ENCODE assay signal across 32 cellular contexts in the genomic region with DNA sequence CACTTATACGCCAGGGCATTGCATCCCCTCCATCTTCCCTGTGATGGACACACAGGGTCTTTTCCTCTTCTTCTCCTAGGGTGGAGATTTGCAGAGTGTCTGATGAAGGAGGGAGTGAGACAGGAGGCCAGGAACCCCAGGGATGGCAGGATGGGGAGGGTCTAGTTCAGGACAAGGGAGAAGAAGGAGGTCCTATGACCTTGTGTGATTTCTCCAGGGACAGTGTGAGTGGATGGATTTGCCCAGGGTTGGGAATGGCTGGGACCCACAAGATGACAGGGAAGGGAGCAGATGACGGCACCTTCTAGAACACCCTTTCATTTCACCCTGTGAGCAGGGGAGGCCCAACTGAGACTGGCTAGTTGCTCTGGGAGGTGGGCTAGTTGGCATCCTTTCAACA. TPM values are rescaled to one million over a fixed set of nuclear protein-coding genes. Genes with fewer than 3 reads are reported as not detected.
DNase-seq lines count a peak whose midpoint lies in the region; ATAC-seq and TF ChIP-seq lines count a peak whose summit lies in the region.
"Had no signal": no experiment of that assay in that cellular context is flagged by ENCODE, and none has a peak within 500 bp of the region (broad histone marks: within the 10 kb centered on the region; RNA-seq: fewer than 3 reads in every experiment).

No MANE protein-coding gene starts in this region.

- no peak for ATAC-seq in effector memory CD8-positive, alpha-beta T cell (replicated peaks)
- ATAC-seq: CD8-positive, alpha-beta T cell had no signal

- no peak for TF ChIP-seq EP300 in esophagus muscularis mucosa (IDR thresholded peaks at IDR 0.05)

- TF ChIP-seq CTCF in esophagus muscularis mucosa (IDR thresholded peaks at IDR 0.05) (no peak), osteoblast (IDR thresholded peaks at IDR 0.05; ENCODE audit: extremely low read depth, low read depth, low read length) (no peak)

- H4K20me1 ChIP-seq in osteoblast (ENCODE audit: insufficient read depth, low read length), result no peaks in the 10 kb centered on the region
- H4K20me1 ChIP-seq: BLaER1; BLaER1 treated with 17β-estradiol and CSF1 and Interleukin-3, amounts not matched to agents 10 nM and 100 nM had no signal

- H3K4me1 ChIP-seq in esophagus muscularis mucosa (peaks cover 0 to 2% (median 0%) of the 10 kb centered on the region in 4 donors), osteoblast (ENCODE audit: insufficient read depth, low read length) (no peaks in the 10 kb centered on the region)
- H3K4me1 ChIP-seq: A549; BE2C; BLaER1; BLaER1 treated with 17β-estradiol and CSF1 and Interleukin-3, amounts not matched to agents 10 nM and 100 nM; Caco-2 had no signal

- H3K27ac Mint-ChIP-seq in effector memory CD8-positive, alpha-beta T cell, result no peak overlapping the region
- H3K27ac Mint-ChIP-seq: B cell; CD14-positive monocyte; CD4-positive, alpha-beta memory T cell; CD4-positive, alpha-beta T cell; CD4-positive, CD25-positive, alpha-beta regulatory T cell; CD8-positive, alpha-beta memory T cell; CD8-positive, alpha-beta T cell had no signal

- H3K4me2 ChIP-seq in osteoblast (ENCODE audit: insufficient read depth, low read length), result no peak overlapping the region
- H3K4me2 ChIP-seq: A549; BLaER1; BLaER1 treated with 17β-estradiol and CSF1 and Interleukin-3, amounts not matched to agents 10 nM and 100 nM had no signal

- 90% methylated on average over 2 of the region's 2 CpGs for WGBS in esophagus muscularis mucosa

- DNase-seq in esophagus muscularis mucosa (ENCODE audit: extremely low spot score) (peak; percentile 90), osteoblast (ENCODE audit: insufficient read length, low spot score, missing footprints) (peak; percentile 42), posterior vena cava (ENCODE audit: low spot score) (peak; percentile 46), epidermal melanocyte (ENCODE audit: insufficient read length, low spot score) (no peak)
- DNase-seq in effector memory CD8-positive, alpha-beta T cell, result no peak
- no peak for DNase-seq in central memory CD4-positive, alpha-beta T cell
- DNase-seq: 8988T; ACHN; BE2C; C1 segment of cervical spinal cord; Caco-2; Calu3; CD4-positive, alpha-beta memory T cell; CD4-positive, alpha-beta T cell; CD4-positive, CD25-positive, alpha-beta regulatory T cell; CD8-positive, alpha-beta memory T cell; CD8-positive, alpha-beta T cell; COR-L47; DMS 273 treated with DMSO at 0.1 percent for 48 hours; DMS153; DMS79; DMS79 treated with DMSO at 0.1 percent for 48 hours; DND-41; EL had no signal

- H3K9me3 Mint-ChIP-seq in effector memory CD8-positive, alpha-beta T cell, result no peaks in the 10 kb centered on the region
- H3K9me3 Mint-ChIP-seq: CD4-positive, alpha-beta T cell; CD8-positive, alpha-beta T cell had no signal

- peaks cover 10 to 25% of the 10 kb centered on the region in 2 donors for H3K27me3 Mint-ChIP-seq in effector memory CD8-positive, alpha-beta T cell
- H3K27me3 Mint-ChIP-seq: CD4-positive, alpha-beta memory T cell; CD4-positive, alpha-beta T cell had no signal

- H2AFZ ChIP-seq in osteoblast (ENCODE audit: low read length), result no peak overlapping the region

- H3K36me3 ChIP-seq in esophagus muscularis mucosa (no peaks in the 10 kb centered on the region), osteoblast (ENCODE audit: insufficient read depth, low read length) (no peaks in the 10 kb centered on the region)
- H3K36me3 ChIP-seq: BE2C; BLaER1; BLaER1 treated with 17β-estradiol and CSF1 and Interleukin-3, amounts not matched to agents 10 nM and 100 nM had no signal

- no peaks in the 10 kb centered on the region for H3K27me3 ChIP-seq in esophagus muscularis mucosa
- H3K27me3 ChIP-seq in osteoblast (ENCODE audit: insufficient read depth, low read length), result no peaks in the 10 kb centered on the region
- H3K27me3 ChIP-seq: BE2C; BLaER1; BLaER1 treated with 17β-estradiol and CSF1 and Interleukin-3, amounts not matched to agents 10 nM and 100 nM had no signal

- no peaks in the 10 kb centered on the region for H3K4me1 Mint-ChIP-seq in effector memory CD8-positive, alpha-beta T cell (ENCODE audit: low read depth in 2 of 2)
- H3K4me1 Mint-ChIP-seq: B cell; CD14-positive monocyte; CD4-positive, alpha-beta memory T cell; CD4-positive, CD25-positive, alpha-beta regulatory T cell; CD8-positive, alpha-beta memory T cell had no signal

- no peaks in the 10 kb centered on the region for H3K36me3 Mint-ChIP-seq in effector memory CD8-positive, alpha-beta T cell (ENCODE audit: insufficient read depth)
- H3K36me3 Mint-ChIP-seq: CD14-positive monocyte; CD4-positive, alpha-beta memory T cell; CD4-positive, CD25-positive, alpha-beta regulatory T cell; CD8-positive, alpha-beta memory T cell; CD8-positive, alpha-beta T cell had no signal

- H3K9me3 ChIP-seq in esophagus muscularis mucosa (no peaks in the 10 kb centered on the region), osteoblast (ENCODE audit: low read depth, low read length) (no peaks in the 10 kb centered on the region)
- H3K9me3 ChIP-seq: A549, BE2C, BLaER1, Caco-2 had no signal

- H3K27ac ChIP-seq in esophagus muscularis mucosa (replicated peaks in 1 of 4), result no peak overlapping the region
- H3K27ac ChIP-seq in osteoblast (ENCODE audit: low read depth, low read length), result no peak overlapping the region
- H3K27ac ChIP-seq: 22Rv1; A549; BLaER1; BLaER1 treated with 17β-estradiol and CSF1 and Interleukin-3, amounts not matched to agents 10 nM and 100 nM; C4-2B had no signal

- H3K79me2 ChIP-seq in osteoblast (ENCODE audit: insufficient read depth, low read length), result no peaks in the 10 kb centered on the region

- no peak for TF ChIP-seq POLR2A in esophagus muscularis mucosa (IDR thresholded peaks at IDR 0.05; ENCODE audit: low read depth)

- H3K4me3 Mint-ChIP-seq in effector memory CD8-positive, alpha-beta T cell, result no peak overlapping the region
- H3K4me3 Mint-ChIP-seq: B cell; CD14-positive monocyte; CD4-positive, alpha-beta memory T cell; CD4-positive, alpha-beta T cell; CD4-positive, CD25-positive, alpha-beta regulatory T cell; CD8-positive, alpha-beta memory T cell; CD8-positive, alpha-beta T cell had no signal

- H3K4me3 ChIP-seq in esophagus muscularis mucosa (no peak overlapping the region), osteoblast (ENCODE audit: insufficient read depth, low read length) (no peak overlapping the region)
- H3K4me3 ChIP-seq: A549; BLaER1; BLaER1 treated with 17β-estradiol and CSF1 and Interleukin-3, amounts not matched to agents 10 nM and 100 nM had no signal

- intact Hi-C loops in esophagus muscularis mucosa (cut with DNase I) (no loop called here), posterior vena cava (cut with DNase I) (loop anchor here in 1 of 2 donors (10.0 kb wide), 1 partner anchor 120 kb away; no protein-coding TSS in a partner anchor)

RNA-seq across cellular contexts. Expression of a gene that starts 34.2 kb away (rescaled TPM):
- total RNA-seq in esophagus muscularis mucosa, result 1 to 10 TPM; 1.2 to 2.3 (median 2.0) TPM
- 0.36 and 15.3 TPM in 2 replicates for total RNA-seq in osteoblast
- 1 to 10 TPM in 1 of 2 donors, under 1 TPM in 1; 0.81 to 1.2 TPM for total RNA-seq in posterior vena cava
- total RNA-seq: A172; B cell; Caco-2; Calu3; CD4-positive, alpha-beta memory T cell; CD4-positive, alpha-beta T cell; CD8-positive, alpha-beta memory T cell; CD8-positive, alpha-beta T cell had no signal

Comparison
In these comparisons a context has a peak if more than half of its experiments do, and no peak if none do; other contexts are left out.
1. DNase-seq: peak in esophagus muscularis mucosa (single experiment), osteoblast (single experiment) and posterior vena cava (single experiment); none in epidermal melanocyte (single experiment), effector memory CD8-positive, alpha-beta T cell (0 of 3) and central memory CD4-positive, alpha-beta T cell (single experiment).